In the genomic region with DNA sequence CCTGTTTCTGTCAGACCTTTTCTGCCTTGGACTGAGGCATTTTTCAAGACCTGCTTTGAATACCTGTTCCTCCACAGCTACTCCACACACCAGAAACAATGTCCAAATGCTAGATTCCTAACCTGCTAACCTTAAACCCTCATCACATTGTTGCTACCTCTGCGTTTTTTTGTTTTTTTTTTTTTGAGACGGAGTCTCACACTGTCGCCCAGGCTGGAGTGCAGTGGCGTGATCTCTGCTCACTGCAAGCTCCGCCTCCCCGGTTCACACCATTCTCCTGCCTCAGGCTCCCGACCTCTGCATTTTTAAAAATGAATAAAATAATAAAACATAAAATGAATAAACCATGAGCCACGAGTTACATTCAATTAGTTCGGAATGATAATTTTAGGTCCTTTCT, we compare ENCODE assay signal across 9 cellular contexts. TPM values are rescaled to one million over a fixed set of nuclear protein-coding genes. Genes with fewer than 3 reads are reported as not detected.
DNase-seq lines count a peak whose midpoint lies in the region; ATAC-seq and TF ChIP-seq lines count a peak whose summit lies in the region.
"Had no signal": no experiment of that assay in that cellular context is flagged by ENCODE, and none has a peak within 500 bp of the region (broad histone marks: within the 10 kb centered on the region; RNA-seq: fewer than 3 reads in every experiment).

No MANE protein-coding gene starts in this region.

- H3K4me1 Mint-ChIP-seq in chondrocyte (ENCODE audit: low read depth) (peaks cover 27% of the 10 kb centered on the region), neural crest cell (peaks cover 22% of the 10 kb centered on the region)

- no peaks in the 10 kb centered on the region for H3K36me3 Mint-ChIP-seq in chondrocyte (ENCODE audit: low read depth)
- no peaks in the 10 kb centered on the region for H3K36me3 Mint-ChIP-seq in neural crest cell (ENCODE audit: low read depth)

- H3K36me3 ChIP-seq in BLaER1 treated with 17β-estradiol and CSF1 and Interleukin-3, amounts not matched to agents 10 nM and 100 nM, result peaks cover 0 to 5% (median 0%) of the 10 kb centered on the region in 11 experiments; a peak in 3 of 22 replicates
- H3K36me3 ChIP-seq in KOPT-K1 (ENCODE audit: insufficient read depth, low read length), result 0 out of 2 replicates have a peak, but pooled peaks cover 2% of the 10 kb centered on the region
- H3K36me3 ChIP-seq: thyroid gland had no signal

- peak overlapping the region; percentile 76 to 94 (median 81) for H3K4me2 ChIP-seq in BLaER1 treated with 17β-estradiol and CSF1 and Interleukin-3, amounts not matched to agents 10 nM and 100 nM

- TF ChIP-seq CTCF in chondrocyte (IDR thresholded peaks at IDR 0.05) (no peak), neural crest cell (conservative IDR thresholded peaks at IDR 0.05) (no peak)

- H3K9me3 Mint-ChIP-seq in chondrocyte (ENCODE audit: low read depth), result no peaks in the 10 kb centered on the region
- H3K9me3 Mint-ChIP-seq in neural crest cell, result no peaks in the 10 kb centered on the region

- H3K4me1 ChIP-seq in BLaER1 treated with 17β-estradiol and CSF1 and Interleukin-3, amounts not matched to agents 10 nM and 100 nM, result peaks cover 15 to 23% (median 20%) of the 10 kb centered on the region in 10 experiments

- H3K27me3 Mint-ChIP-seq in chondrocyte (ENCODE audit: low read depth) (no peaks in the 10 kb centered on the region), neural crest cell (ENCODE audit: low read depth) (no peaks in the 10 kb centered on the region)

- H3K27me3 ChIP-seq in BLaER1 treated with 17β-estradiol and CSF1 and Interleukin-3, amounts not matched to agents 10 nM and 100 nM, result no peaks in the 10 kb centered on the region
- H3K27me3 ChIP-seq: thyroid gland had no signal

- no peaks in the 10 kb centered on the region for H3K9me3 ChIP-seq in BLaER1 treated with 17β-estradiol and CSF1 and Interleukin-3, amounts not matched to agents 10 nM and 100 nM (replicated peaks in 1 of 11)
- no peaks in the 10 kb centered on the region for H3K9me3 ChIP-seq in KOPT-K1 (ENCODE audit: insufficient read depth, low read length, poor library complexity, severe bottlenecking)
- H3K9me3 ChIP-seq: thyroid gland had no signal

- peak overlapping the region; percentile 79 to 90 (median 86); a peak in 19 of 22 replicates for H3K9ac ChIP-seq in BLaER1 treated with 17β-estradiol and CSF1 and Interleukin-3, amounts not matched to agents 10 nM and 100 nM

- H3K27ac ChIP-seq in BLaER1 treated with 17β-estradiol and CSF1 and Interleukin-3, amounts not matched to agents 10 nM and 100 nM, result peak overlapping the region in 1 of 11 experiments; percentile 87; a peak in 2 of 22 replicates
- H3K27ac ChIP-seq in KOPT-K1 (ENCODE audit: low read depth, low read length, poor library complexity, severe bottlenecking), result peak overlapping the region; percentile 97

- H3K4me3 Mint-ChIP-seq in chondrocyte (ENCODE audit: unreplicated experiment) (peak overlapping the region; percentile 94), neural crest cell (peak overlapping the region; percentile 96)

- H3K27ac Mint-ChIP-seq in chondrocyte (ENCODE audit: unreplicated experiment), result peak overlapping the region; percentile 95
- peak overlapping the region; percentile 68 for H3K27ac Mint-ChIP-seq in neural crest cell (ENCODE audit: unreplicated experiment)

- DNase-seq in chondrocyte (ENCODE audit: low spot score) (no peak), neural crest cell (ENCODE audit: low read depth, low spot score) (no peak), amniotic stem cell (lab: John Stamatoyannopoulos, UW) (no peak)
- DNase-seq: thyroid gland had no signal

- ATAC-seq in HG03097 (IDR thresholded peaks at IDR 0.05; ENCODE audit: low FRiP score, unreplicated experiment) (no peak), GM21786 (IDR thresholded peaks at IDR 0.05; ENCODE audit: unreplicated experiment) (no peak), HG02884 (IDR thresholded peaks at IDR 0.05; ENCODE audit: unreplicated experiment) (no peak)

- peaks cover 0 to 14% (median 0%) of the 10 kb centered on the region in 11 experiments; a peak in 3 of 22 replicates for H4K20me1 ChIP-seq in BLaER1 treated with 17β-estradiol and CSF1 and Interleukin-3, amounts not matched to agents 10 nM and 100 nM

- peak overlapping the region; percentile 67 to 94 (median 80); a peak in 19 of 20 replicates for H3K4me3 ChIP-seq in BLaER1 treated with 17β-estradiol and CSF1 and Interleukin-3, amounts not matched to agents 10 nM and 100 nM

RNA-seq across cellular contexts. Expression of gene C6orf89, which starts 1.2 kb away (rescaled TPM):
- total RNA-seq in chondrocyte (56.1 to 76.9 TPM (median 57.4 TPM) in 3 replicates), neural crest cell (29.0 and 32.3 TPM in 2 replicates)

RNA-seq across cellular contexts. Expression of gene PPIL1, which starts 12.3 kb away (rescaled TPM):
- total RNA-seq in chondrocyte (25.0 to 33.5 TPM (median 25.6 TPM) in 3 replicates), neural crest cell (82.8 and 84.9 TPM in 2 replicates)

RNA-seq across cellular contexts. Expression of gene CPNE5, which starts 47.7 kb away (rescaled TPM):
- total RNA-seq in chondrocyte (0.18 TPM in 1 of 3 replicates, not detected in the others), neural crest cell (0.54 and 1.0 TPM in 2 replicates)
